30 cellular contexts compared by ENCODE assay signal in the genomic region with DNA sequence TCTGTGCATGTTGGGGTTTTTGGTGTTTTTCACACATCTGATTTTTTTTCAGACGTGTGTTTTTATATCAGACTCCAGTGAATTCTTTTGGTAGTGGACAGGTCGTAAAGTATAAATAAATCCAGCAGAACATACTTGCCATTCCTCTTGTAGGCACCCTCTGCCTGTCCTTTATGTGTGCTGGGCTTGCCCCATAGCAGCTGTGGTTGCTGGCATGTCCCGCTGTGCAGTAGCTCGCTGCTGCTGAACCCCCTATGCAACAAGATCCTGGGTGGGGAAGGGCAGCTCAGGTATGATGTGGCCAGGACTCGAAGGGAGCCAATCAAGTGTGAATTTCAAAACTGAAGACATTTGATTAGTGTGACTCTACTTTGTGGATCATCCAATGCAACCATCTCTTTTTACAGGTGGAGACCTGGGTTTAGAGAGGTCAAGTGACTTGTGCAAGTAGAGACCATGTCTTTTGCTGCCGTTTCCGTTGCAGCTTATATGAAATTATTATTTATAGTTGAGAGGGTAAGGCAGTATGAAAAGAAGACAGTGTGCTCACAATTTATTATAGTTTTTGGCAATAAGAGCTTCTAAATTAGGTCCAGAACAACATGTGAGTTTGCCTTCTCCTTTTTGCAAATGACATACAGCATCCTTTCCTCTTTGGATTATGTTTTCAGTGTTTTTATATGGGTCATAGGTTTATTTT.
"Had no signal": no experiment of that assay in that cellular context is flagged by ENCODE, and none has a peak within 500 bp of the region (broad histone marks: within the 10 kb centered on the region; RNA-seq: fewer than 3 reads in every experiment).

No MANE protein-coding gene starts in this region.

- H3K4me3 ChIP-seq: adrenal gland, cardiac muscle cell, smooth muscle cell, tibial nerve had no signal

- H3K27me3 Mint-ChIP-seq: brain had no signal

- H3K4me1 Mint-ChIP-seq: memory B cell; natural killer cell; stimulated activated memory B cell treated with anti-CD40 and anti-IgM and Interleukin-4, amounts not matched to agents 10 μg/mL and 1 μg/mL and 100 μg/mL, for 72 hours had no signal

- H3K27me3 ChIP-seq: adrenal gland, cardiac muscle cell, tibial nerve had no signal

- H3K9me3 Mint-ChIP-seq: activated naive CD4-positive, alpha-beta T cell treated with anti-CD3 and anti-CD28 coated beads for 36 hours; activated naive CD8-positive, alpha-beta T cell treated with anti-CD3 and anti-CD28 coated beads for 36 hours; activated T-helper 1 cell treated with anti-CD3 and anti-CD28 coated beads, Interleukin-12 subunit alpha, Interleukin-12 subunit beta, Interleukin-2, Interleukin-4 antibody, amounts not matched to agents 30 ng/mL and 10 ng/mL and 1 ng/mL, durations not matched to agents 14 hours and 24 hours and 36 hours; brain; effector memory CD8-positive, alpha-beta T cell; natural killer cell; stimulated activated naive CD8-positive, alpha-beta T cell treated with anti-CD3 and anti-CD28 coated beads, Interleukin-15, amount 100 ng/mL, for 72 hours had no signal

- DNase-seq: activated CD4-positive, alpha-beta T cell treated with anti-CD3 and anti-CD28 coated beads for 48 hours; activated CD4-positive, alpha-beta T cell treated with anti-CD3 and anti-CD28 coated beads, Interleukin-2, amount 50 U/mL, for 48 hours; activated CD8-positive, alpha-beta memory T cell treated with anti-CD3 and anti-CD28 coated beads, Interleukin-2, amount 50 U/mL, for 4 hours; activated effector memory CD4-positive, alpha-beta T cell treated with anti-CD3 and anti-CD28 coated beads, Interleukin-2, amount 50 U/mL, for 16 hours; activated naive CD4-positive, alpha-beta T cell treated with anti-CD3 and anti-CD28 coated beads for 36 hours; activated naive CD8-positive, alpha-beta T cell treated with anti-CD3 and anti-CD28 coated beads for 36 hours; activated T-cell treated with anti-CD3 and anti-CD28 coated beads, Interleukin-2, amount 50 U/mL, for 1 hour; adrenal gland; aorta; cortex of kidney; effector memory CD8-positive, alpha-beta T cell; foreskin keratinocyte; islet precursor cell; natural killer cell; stimulated activated CD4-positive, alpha-beta T cell treated with anti-CD3 and anti-CD28 coated beads, Interleukin-1b, Interleukin-23, amount 100 ng/mL, for 48 hours; stimulated activated CD4-positive, alpha-beta T cell treated with anti-CD3 and anti-CD28 coated beads, Interleukin-4, amount 100 ng/mL, for 4 hours; stimulated activated CD8-positive, alpha-beta memory T cell treated with anti-CD3 and anti-CD28 coated beads, Interleukin-4, amount 100 ng/mL, for 48 hours; stimulated activated naive CD8-positive, alpha-beta T cell treated with anti-CD3 and anti-CD28 coated beads, Interleukin-15, amount 100 ng/mL, for 72 hours; T-helper 9 cell had no signal

- H3K27ac Mint-ChIP-seq: activated naive CD4-positive, alpha-beta T cell treated with anti-CD3 and anti-CD28 coated beads for 36 hours; activated naive CD8-positive, alpha-beta T cell treated with anti-CD3 and anti-CD28 coated beads for 36 hours; activated T-helper 1 cell treated with anti-CD3 and anti-CD28 coated beads, Interleukin-12 subunit alpha, Interleukin-12 subunit beta, Interleukin-2, Interleukin-4 antibody, amounts not matched to agents 30 ng/mL and 10 ng/mL and 1 ng/mL, durations not matched to agents 14 hours and 24 hours and 36 hours; brain; effector memory CD8-positive, alpha-beta T cell; memory B cell; natural killer cell; stimulated activated memory B cell treated with anti-CD40 and anti-IgM and Interleukin-4, amounts not matched to agents 10 μg/mL and 1 μg/mL and 100 μg/mL, for 72 hours; stimulated activated naive CD8-positive, alpha-beta T cell treated with anti-CD3 and anti-CD28 coated beads, Interleukin-15, amount 100 ng/mL, for 72 hours had no signal

- H3K4me2 ChIP-seq: smooth muscle cell had no signal

- ATAC-seq: activated CD4-positive, CD25-positive, alpha-beta regulatory T cell treated with anti-CD3 and anti-CD28 coated beads, Interleukin-2, amount 50 U/mL, for 24 hours; effector memory CD8-positive, alpha-beta T cell; esophagus mucosa; foreskin keratinocyte; natural killer cell; sciatic nerve; stimulated activated memory B cell treated with anti-CD40 and anti-IgM and Interleukin-4, amounts not matched to agents 10 μg/mL and 1 μg/mL and 100 μg/mL, for 72 hours; stimulated activated naive CD8-positive, alpha-beta T cell treated with anti-CD3 and anti-CD28 coated beads, Interleukin-15, amount 100 ng/mL, for 72 hours had no signal

- H3K9me3 ChIP-seq: adrenal gland, tibial nerve had no signal

- H3K4me1 ChIP-seq: adrenal gland, foreskin keratinocyte, tibial nerve had no signal

- H3K36me3 Mint-ChIP-seq: activated naive CD8-positive, alpha-beta T cell treated with anti-CD3 and anti-CD28 coated beads for 36 hours; brain; memory B cell; natural killer cell; stimulated activated memory B cell treated with anti-CD40 and anti-IgM and Interleukin-4, amounts not matched to agents 10 μg/mL and 1 μg/mL and 100 μg/mL, for 72 hours had no signal

- H3K4me3 Mint-ChIP-seq: activated naive CD4-positive, alpha-beta T cell treated with anti-CD3 and anti-CD28 coated beads for 36 hours; activated naive CD8-positive, alpha-beta T cell treated with anti-CD3 and anti-CD28 coated beads for 36 hours; activated T-helper 1 cell treated with anti-CD3 and anti-CD28 coated beads, Interleukin-12 subunit alpha, Interleukin-12 subunit beta, Interleukin-2, Interleukin-4 antibody, amounts not matched to agents 30 ng/mL and 10 ng/mL and 1 ng/mL, durations not matched to agents 14 hours and 24 hours and 36 hours; brain; effector memory CD8-positive, alpha-beta T cell; memory B cell; natural killer cell; stimulated activated memory B cell treated with anti-CD40 and anti-IgM and Interleukin-4, amounts not matched to agents 10 μg/mL and 1 μg/mL and 100 μg/mL, for 72 hours; stimulated activated naive CD8-positive, alpha-beta T cell treated with anti-CD3 and anti-CD28 coated beads, Interleukin-15, amount 100 ng/mL, for 72 hours had no signal

- H3K27ac ChIP-seq: adrenal gland, cardiac muscle cell, foreskin keratinocyte, tibial nerve, VCaP had no signal

- H3K36me3 ChIP-seq: adrenal gland, cardiac muscle cell, tibial nerve had no signal
